In genomic region chr6:43992126-43992663, GRCh38 we compare ENCODE assay signal across 1 cellular context.
TF ChIP-seq lines count a peak whose summit lies in the region.

No MANE protein-coding gene starts in this region.

TF ChIP-seq in IMR-90, 13 proteins besides CTCF, POLR2A, EP300 and RAD21 (continued from another document):
- no peak for TF ChIP-seq RCOR1 (IDR thresholded peaks at IDR 0.05; ENCODE audit: insufficient replicate concordance, low read length)
- TF ChIP-seq FOS (IDR thresholded peaks at IDR 0.05; ENCODE audit: low read depth, low read length) = no peak
- no peak for TF ChIP-seq CEBPB (IDR thresholded peaks at IDR 0.05; ENCODE audit: low read depth, low read length)
- no peak for TF ChIP-seq CHD1 (IDR thresholded peaks at IDR 0.05; ENCODE audit: low read depth, low read length)
- no peak for TF ChIP-seq MAFK (IDR thresholded peaks at IDR 0.05; ENCODE audit: low read depth, low read length)
- no peak for TF ChIP-seq NFE2L2 (IDR thresholded peaks at IDR 0.05; ENCODE audit: low read depth, low read length)
- no peak for TF ChIP-seq MAZ (IDR thresholded peaks at IDR 0.05; ENCODE audit: borderline replicate concordance, low read depth, low read length)
- TF ChIP-seq, protein P1, sequence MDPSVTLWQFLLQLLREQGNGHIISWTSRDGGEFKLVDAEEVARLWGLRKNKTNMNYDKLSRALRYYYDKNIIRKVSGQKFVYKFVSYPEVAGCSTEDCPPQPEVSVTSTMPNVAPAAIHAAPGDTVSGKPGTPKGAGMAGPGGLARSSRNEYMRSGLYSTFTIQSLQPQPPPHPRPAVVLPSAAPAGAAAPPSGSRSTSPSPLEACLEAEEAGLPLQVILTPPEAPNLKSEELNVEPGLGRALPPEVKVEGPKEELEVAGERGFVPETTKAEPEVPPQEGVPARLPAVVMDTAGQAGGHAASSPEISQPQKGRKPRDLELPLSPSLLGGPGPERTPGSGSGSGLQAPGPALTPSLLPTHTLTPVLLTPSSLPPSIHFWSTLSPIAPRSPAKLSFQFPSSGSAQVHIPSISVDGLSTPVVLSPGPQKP (IDR thresholded peaks at IDR 0.05; ENCODE audit: borderline replicate concordance, low read depth, low read length) = no peak
- TF ChIP-seq SMC3 (IDR thresholded peaks at IDR 0.05; ENCODE audit: low read depth, low read length) = no peak
- no peak for TF ChIP-seq USF2 (IDR thresholded peaks at IDR 0.05; ENCODE audit: low read depth, low read length)
